Comparison of ENCODE assay signal across 19 cellular contexts in genomic region chr6:4967301-4968030, GRCh38. TPM values are rescaled to one million over a fixed set of nuclear protein-coding genes. Genes with fewer than 3 reads are reported as not detected.
DNase-seq lines count a peak whose midpoint lies in the region; ATAC-seq and TF ChIP-seq lines count a peak whose summit lies in the region.
"Had no signal": no experiment of that assay in that cellular context is flagged by ENCODE, and none has a peak within 500 bp of the region (broad histone marks: within the 10 kb centered on the region; RNA-seq: fewer than 3 reads in every experiment).

No MANE protein-coding gene starts in this region.

- no peaks in the 10 kb centered on the region for H3K27me3 ChIP-seq in lung (ENCODE audit: control insufficient read depth, insufficient read depth)
- H3K27me3 ChIP-seq: SJSA1 had no signal

- H3K9me3 ChIP-seq in lung (ENCODE audit: control insufficient read depth in 2 of 2, insufficient read depth in 1 of 2, low read length in 1 of 2) = no peaks in the 10 kb centered on the region
- H3K9me3 ChIP-seq: SJSA1 had no signal

- H3K4me3 ChIP-seq in lung = no peak overlapping the region
- H3K4me3 ChIP-seq: SJSA1 had no signal

- no peaks in the 10 kb centered on the region for H3K4me1 ChIP-seq in lung (ENCODE audit: control insufficient read depth in 2 of 2, insufficient read depth in 2 of 2, low read length in 2 of 2)
- H3K4me1 ChIP-seq: SJSA1 had no signal

- no peak for ATAC-seq in lung (ENCODE audit: insufficient read depth, low FRiP score)
- ATAC-seq in HG02642 (IDR thresholded peaks at IDR 0.05; ENCODE audit: poor library complexity, unreplicated experiment) = no peak
- ATAC-seq: Right ventricle myocardium inferior had no signal

- no peak overlapping the region for H3K27ac ChIP-seq in lung (ENCODE audit: low read depth in 1 of 2, low read length in 1 of 2)
- H3K27ac ChIP-seq: C4-2B, SJSA1 had no signal

- 92% methylated on average over 5 of the region's 5 CpGs for WGBS in lung, 2 donors

- no peak for TF ChIP-seq CTCF in lung (IDR thresholded peaks at IDR 0.05; ENCODE audit: control extremely low read depth, extremely low read depth)

- peak; percentile 38 for DNase-seq in GM03348 (ENCODE audit: low spot score)
- peak; percentile 54 for DNase-seq in astrocyte of the hippocampus (ENCODE audit: low read depth, low spot score)
- peak; percentile 14 for DNase-seq in lung (ENCODE audit: low spot score)
- peak; percentile 19 for DNase-seq in renal cortical epithelial cell (ENCODE audit: low read depth)
- DNase-seq in AG08395 (ENCODE audit: low spot score) = no peak
- DNase-seq in NCI-H2171 (lab: John Stamatoyannopoulos, UW) = no peak
- DNase-seq: AML-193, GDM1, H7, KG1, MV-4-11, NCI-H1417, NCI-H187, NCI-H446 treated with DMSO at 0.1 percent for 48 hours, NCI-H526 treated with DMSO at 0.1 percent for 48 hours had no signal

- H3K36me3 ChIP-seq in lung (ENCODE audit: control insufficient read depth in 2 of 2, insufficient read depth in 2 of 2, low read length in 2 of 2) = no peaks in the 10 kb centered on the region
- H3K36me3 ChIP-seq: SJSA1 had no signal

RNA-seq across cellular contexts. Expression of gene RPP40, which starts 36.4 kb away (rescaled TPM):
- total RNA-seq in lung (1 to 10 TPM; 6.3 to 7.7 TPM), renal cortical epithelial cell (9.1 and 18.8 TPM in 2 replicates)
- 1 to 10 TPM; 4.4 to 8.5 TPM for polyA plus RNA-seq in lung

Comparison
In these comparisons a context has a peak if more than half of its experiments do, and no peak if none do; other contexts are left out.
1. DNase-seq: peak in GM03348 (single experiment), astrocyte of the hippocampus (single experiment), lung (single experiment) and renal cortical epithelial cell (single experiment); none in AG08395 (single experiment) and NCI-H2171 (single experiment).